Comparison of ENCODE assay signal across 21 cellular contexts in genomic region chr14:99980299-99980698, GRCh38.
"Had no signal": no experiment of that assay in that cellular context is flagged by ENCODE, and none has a peak within 500 bp of the region (broad histone marks: within the 10 kb centered on the region; RNA-seq: fewer than 3 reads in every experiment).

No MANE protein-coding gene starts in this region.

- H3K27ac Mint-ChIP-seq: activated CD4-positive, alpha-beta T cell treated with anti-CD3 and anti-CD28 coated beads, Interleukin-2, amount 10 ng/mL, durations not matched to agents 24 days and 14 days; activated CD8-positive, alpha-beta T cell treated with anti-CD3 and anti-CD28 coated beads, Interleukin-2, amount 10 ng/mL, durations not matched to agents 7 days and 5 days; activated naive CD4-positive, alpha-beta T cell treated with anti-CD3 and anti-CD28 coated beads, Interleukin-2, amount 50 U/mL, for 24 hours; activated T-helper 1 cell treated with anti-CD3 and anti-CD28 coated beads, Interleukin-12 subunit alpha, Interleukin-12 subunit beta, Interleukin-2, Interleukin-4 antibody, amounts not matched to agents 30 ng/mL and 10 ng/mL and 1 ng/mL, durations not matched to agents 14 hours and 24 hours and 36 hours; nephron; stimulated activated memory B cell treated with anti-CD40 and anti-IgM and Interleukin-4, amounts not matched to agents 10 μg/mL and 1 μg/mL and 100 μg/mL, for 72 hours had no signal

- H3K4me3 ChIP-seq: dorsolateral prefrontal cortex, esophagus muscularis mucosa, gastrocnemius medialis, sigmoid colon, smooth muscle cell, upper lobe of left lung had no signal

- H3K27ac ChIP-seq: dorsolateral prefrontal cortex, esophagus muscularis mucosa, gastrocnemius medialis, sigmoid colon, upper lobe of left lung had no signal

- H3K9me3 Mint-ChIP-seq: activated CD4-positive, alpha-beta T cell treated with anti-CD3 and anti-CD28 coated beads, Interleukin-2, amount 10 ng/mL, durations not matched to agents 24 days and 14 days; activated naive CD4-positive, alpha-beta T cell treated with anti-CD3 and anti-CD28 coated beads, Interleukin-2, amount 50 U/mL, for 24 hours; activated T-helper 1 cell treated with anti-CD3 and anti-CD28 coated beads, Interleukin-12 subunit alpha, Interleukin-12 subunit beta, Interleukin-2, Interleukin-4 antibody, amounts not matched to agents 30 ng/mL and 10 ng/mL and 1 ng/mL, durations not matched to agents 14 hours and 24 hours and 36 hours; central memory CD8-positive, alpha-beta T cell; stimulated activated memory B cell treated with anti-CD40 and anti-IgM and Interleukin-4, amounts not matched to agents 10 μg/mL and 1 μg/mL and 100 μg/mL, for 72 hours had no signal

- ATAC-seq: activated CD4-positive, CD25-positive, alpha-beta regulatory T cell treated with anti-CD3 and anti-CD28 coated beads, Interleukin-2, amount 50 U/mL, for 24 hours; activated CD8-positive, alpha-beta T cell treated with anti-CD3 and anti-CD28 coated beads, Interleukin-2, amount 10 ng/mL, durations not matched to agents 7 days and 5 days; gastrocnemius medialis; left ventricle myocardium superior; stimulated activated memory B cell treated with anti-CD40 and anti-IgM and Interleukin-4, amounts not matched to agents 10 μg/mL and 1 μg/mL and 100 μg/mL, for 72 hours had no signal

- H3K4me1 ChIP-seq: gastrocnemius medialis had no signal

- H3K4me2 ChIP-seq: smooth muscle cell had no signal

- H3K27me3 ChIP-seq: dorsolateral prefrontal cortex, esophagus muscularis mucosa, gastrocnemius medialis, sigmoid colon, upper lobe of left lung had no signal

- H3K36me3 Mint-ChIP-seq: activated naive CD4-positive, alpha-beta T cell treated with anti-CD3 and anti-CD28 coated beads, Interleukin-2, amount 50 U/mL, for 24 hours; stimulated activated memory B cell treated with anti-CD40 and anti-IgM and Interleukin-4, amounts not matched to agents 10 μg/mL and 1 μg/mL and 100 μg/mL, for 72 hours had no signal

- H3K4me3 Mint-ChIP-seq: activated CD4-positive, alpha-beta T cell treated with anti-CD3 and anti-CD28 coated beads, Interleukin-2, amount 10 ng/mL, durations not matched to agents 24 days and 14 days; activated CD8-positive, alpha-beta T cell treated with anti-CD3 and anti-CD28 coated beads, Interleukin-2, amount 10 ng/mL, durations not matched to agents 7 days and 5 days; activated naive CD4-positive, alpha-beta T cell treated with anti-CD3 and anti-CD28 coated beads, Interleukin-2, amount 50 U/mL, for 24 hours; activated T-helper 1 cell treated with anti-CD3 and anti-CD28 coated beads, Interleukin-12 subunit alpha, Interleukin-12 subunit beta, Interleukin-2, Interleukin-4 antibody, amounts not matched to agents 30 ng/mL and 10 ng/mL and 1 ng/mL, durations not matched to agents 14 hours and 24 hours and 36 hours; central memory CD8-positive, alpha-beta T cell; nephron; stimulated activated memory B cell treated with anti-CD40 and anti-IgM and Interleukin-4, amounts not matched to agents 10 μg/mL and 1 μg/mL and 100 μg/mL, for 72 hours had no signal

- H3K9me3 ChIP-seq: gastrocnemius medialis, upper lobe of left lung had no signal

- H3K4me1 Mint-ChIP-seq: central memory CD8-positive, alpha-beta T cell had no signal

- H3K27me3 Mint-ChIP-seq: activated CD4-positive, alpha-beta T cell treated with anti-CD3 and anti-CD28 coated beads, Interleukin-2, amount 10 ng/mL, durations not matched to agents 24 days and 14 days; activated naive CD4-positive, alpha-beta T cell treated with anti-CD3 and anti-CD28 coated beads, Interleukin-2, amount 50 U/mL, for 24 hours; central memory CD8-positive, alpha-beta T cell; stimulated activated memory B cell treated with anti-CD40 and anti-IgM and Interleukin-4, amounts not matched to agents 10 μg/mL and 1 μg/mL and 100 μg/mL, for 72 hours had no signal

- DNase-seq: activated CD4-positive, alpha-beta T cell treated with anti-CD3 and anti-CD28 coated beads, Interleukin-2, amount 10 ng/mL, durations not matched to agents 24 days and 14 days; activated CD8-positive, alpha-beta T cell treated with anti-CD3 and anti-CD28 coated beads, Interleukin-2, amount 10 ng/mL, durations not matched to agents 7 days and 5 days; activated gamma-delta T cell; aorta; gastrocnemius medialis; hypothalamus; left ventricle myocardium superior; nucleus accumbens; posterior cingulate gyrus; sigmoid colon; stimulated activated CD4-positive, alpha-beta T cell treated with anti-CD3 and anti-CD28 coated beads, Interleukin-15, amount 100 ng/mL, for 24 hours; upper lobe of left lung had no signal

- H3K36me3 ChIP-seq: esophagus muscularis mucosa, gastrocnemius medialis, sigmoid colon, upper lobe of left lung had no signal
